In the genomic region with DNA sequence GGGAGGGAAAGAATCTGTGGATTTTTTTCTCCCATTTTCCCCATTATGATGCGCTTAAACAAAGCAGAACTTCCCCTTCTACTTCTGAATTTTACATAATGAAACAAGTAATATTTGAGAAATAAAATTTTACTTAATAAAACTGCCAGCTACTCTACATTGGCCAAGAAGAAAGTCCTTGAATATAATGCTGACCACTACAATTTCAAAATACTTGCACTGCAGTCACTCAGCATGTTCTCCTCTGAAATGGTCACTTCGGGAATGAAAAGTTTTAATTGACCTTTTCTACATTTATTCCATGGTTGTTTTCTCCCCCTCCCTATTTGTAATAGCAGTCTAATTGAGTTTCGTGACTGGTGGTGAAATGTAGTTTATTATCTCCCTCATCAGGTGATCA, we compare ENCODE assay signal across 25 cellular contexts. TPM values are rescaled to one million over a fixed set of nuclear protein-coding genes. Genes with fewer than 3 reads are reported as not detected.
DNase-seq lines count a peak whose midpoint lies in the region; ATAC-seq, FAIRE-seq and TF ChIP-seq lines count a peak whose summit lies in the region.
"Had no signal": no experiment of that assay in that cellular context is flagged by ENCODE, and none has a peak within 500 bp of the region (broad histone marks: within the 10 kb centered on the region; RNA-seq: fewer than 3 reads in every experiment).

No MANE protein-coding gene starts in this region.

- no peak overlapping the region for H3K14ac ChIP-seq in IMR-90 (replicated peaks; ENCODE audit: low read depth, low read length)

- no peak for TF ChIP-seq RAD21 in IMR-90 (IDR thresholded peaks at IDR 0.05; ENCODE audit: low read length)

- H4K5ac ChIP-seq in IMR-90 (ENCODE audit: low read depth, low read length), result no peak overlapping the region

- H3K18ac ChIP-seq in IMR-90 (ENCODE audit: low read depth, low read length), result no peak overlapping the region

- no peak overlapping the region for H3K4me3 ChIP-seq in IMR-90 (ENCODE audit: insufficient read depth, low read depth, low read length)
- H3K4me3 ChIP-seq in iPS-18a (ENCODE audit: low read length), result no peak overlapping the region
- no peak overlapping the region for H3K4me3 ChIP-seq in rectal smooth muscle tissue (ENCODE audit: low read length)
- H3K4me3 ChIP-seq: GM23248, SJSA1 had no signal

- no peak overlapping the region for H3K4ac ChIP-seq in IMR-90 (ENCODE audit: low read depth, low read length)

- CTCF ChIA-PET in IMR-90 (lab: Yijun Ruan, JAX), result no interaction called here

- intact Hi-C loops in IMR-90 (cut with micrococcal nuclease), result no loop called here

- no peak for TF ChIP-seq POLR2A in H54 (IDR thresholded peaks at IDR 0.05; ENCODE audit: low read depth, low read length)
- no peak for TF ChIP-seq POLR2A in IMR-90 (IDR thresholded peaks at IDR 0.05; ENCODE audit: low read depth, low read length)

- H3K23ac ChIP-seq in IMR-90 (ENCODE audit: low read depth, low read length), result no peak overlapping the region

- POLR2A ChIA-PET in IMR-90 (lab: Charles Lee; ENCODE audit: unreplicated experiment), result no interaction called here

- in situ Hi-C loops in IMR-90 (cut with MboI; ENCODE audit: low sequenced_read_pairs), result no loop called here

- H2AK5ac ChIP-seq in IMR-90 (ENCODE audit: low read depth, low read length), result no peak overlapping the region

- no peaks in the 10 kb centered on the region for H3K27me3 ChIP-seq in IMR-90 (ENCODE audit: control insufficient read depth, insufficient read depth, low read length)
- no peaks in the 10 kb centered on the region for H3K27me3 ChIP-seq in iPS-18a (ENCODE audit: control insufficient read depth, insufficient read depth, low read length)
- no peaks in the 10 kb centered on the region for H3K27me3 ChIP-seq in rectal smooth muscle tissue (ENCODE audit: control insufficient read depth, insufficient read depth, low read length)
- H3K27me3 ChIP-seq: SJSA1 had no signal

- WGBS in IMR-90 (ENCODE audit: extremely low coverage in 2 of 2, insufficient read length in 1 of 2), 2 experiments, result no CpG with 5 or more reads among the region's 3 CpGs

- H2BK20ac ChIP-seq in IMR-90 (ENCODE audit: low read depth, low read length), result no peak overlapping the region

- H2AK9ac ChIP-seq in IMR-90 (replicated peaks; ENCODE audit: low read depth, low read length, poor library complexity), result no peak overlapping the region

- H2BK120ac ChIP-seq in IMR-90 (ENCODE audit: low read depth, low read length), result no peak overlapping the region

- no peaks in the 10 kb centered on the region; the same call in 1 of the 2 replicates for H3K4me1 ChIP-seq in IMR-90 (ENCODE audit: control insufficient read depth, insufficient read depth, low read length)
- peaks cover 67% of the 10 kb centered on the region for H3K4me1 ChIP-seq in iPS-18a (ENCODE audit: control insufficient read depth, low read depth, low read length)
- no peaks in the 10 kb centered on the region for H3K4me1 ChIP-seq in rectal smooth muscle tissue (ENCODE audit: control insufficient read depth, insufficient read depth, low read length)
- H3K4me1 ChIP-seq: SJSA1 had no signal

- no peak overlapping the region for H4K8ac ChIP-seq in IMR-90 (ENCODE audit: low read depth in 2 of 2, low read length in 2 of 2)

- BruUV-seq in IMR-90 (replicated peaks; lab: Mats Ljungman, UMichigan), result no TSS peak

- H2BK5ac ChIP-seq in IMR-90 (ENCODE audit: low read depth, low read length, poor library complexity, severe bottlenecking), result no peak overlapping the region

- peak; percentile 23 for FAIRE-seq in H54 (lab: Jason Lieb, UNC)

- no peak overlapping the region for H3K9ac ChIP-seq in IMR-90 (ENCODE audit: low read depth, low read length)
- H3K9ac ChIP-seq in iPS-18a (ENCODE audit: low read length), result peak overlapping the region; percentile 16
- H3K9ac ChIP-seq in rectal smooth muscle tissue (ENCODE audit: low read length), result no peak overlapping the region
- H3K9ac ChIP-seq: GM23248 had no signal

- no peaks in the 10 kb centered on the region for H3K9me1 ChIP-seq in IMR-90 (ENCODE audit: insufficient read depth, low read length)

- H3K9me3 ChIP-seq in IMR-90 (ENCODE audit: control insufficient read depth, insufficient read depth, low read length) (no peaks in the 10 kb centered on the region), iPS-18a (ENCODE audit: control insufficient read depth, low read depth, low read length) (no peaks in the 10 kb centered on the region)
- H3K9me3 ChIP-seq: SJSA1 had no signal

- ATAC-seq in IMR-90 (ENCODE audit: low read depth) (no peak), GM21515 (IDR thresholded peaks at IDR 0.05; ENCODE audit: unreplicated experiment) (no peak)

- H4K91ac ChIP-seq in IMR-90 (ENCODE audit: insufficient read depth, low read depth, low read length), result no peak overlapping the region

- TF ChIP-seq CTCF in IMR-90 (conservative IDR thresholded peaks at IDR 0.05; ENCODE audit: low read depth, low read length), result no peak

- H3K36me3 ChIP-seq in IMR-90 (ENCODE audit: control insufficient read depth, insufficient read depth, low read length) (peaks cover 3% of the 10 kb centered on the region), iPS-18a (ENCODE audit: control insufficient read depth, low read depth, low read length) (no peaks in the 10 kb centered on the region), rectal smooth muscle tissue (ENCODE audit: control insufficient read depth, insufficient read depth, low read length) (no peaks in the 10 kb centered on the region)

- H4K20me1 ChIP-seq in IMR-90 (ENCODE audit: insufficient read depth, low read length), result peaks cover 4% of the 10 kb centered on the region; the same call in 1 of the 2 replicates

- H3K4me2 ChIP-seq in IMR-90 (ENCODE audit: low read depth, low read length), result no peak overlapping the region

- no peak overlapping the region for H2BK15ac ChIP-seq in IMR-90 (ENCODE audit: low read depth, low read length)

- H3K79me1 ChIP-seq in IMR-90 (ENCODE audit: low read depth in 1 of 2, low read length in 2 of 2), result peaks cover 11 to 21% of the 10 kb centered on the region in 2 experiments

- H3K27ac ChIP-seq in IMR-90 (ENCODE audit: insufficient read depth, low read length) (no peak overlapping the region), iPS-18a (ENCODE audit: low read length) (no peak overlapping the region), rectal smooth muscle tissue (ENCODE audit: low read depth, low read length) (peak overlapping the region; percentile 25)
- H3K27ac ChIP-seq: GM23248, HL-60, SJSA1 had no signal

- no peak overlapping the region for H3K56ac ChIP-seq in IMR-90 (ENCODE audit: extremely low read depth, insufficient read depth, low read length)

- no peak overlapping the region for H2AFZ ChIP-seq in IMR-90 (replicated peaks; ENCODE audit: low read length, poor library complexity)
- H2AFZ ChIP-seq: GM23248 had no signal

- DNase-seq in H54 (ENCODE audit: insufficient read length, low spot score) (no peak), IMR-90 (no peak), activated gamma-delta T cell treated with Interleukin-2 at 50 U/mL for 16 hours (no peak)
- DNase-seq in stimulated activated naive CD4-positive, alpha-beta T cell treated with Interleukin-2 at 50 U/mL for 16 hours (lab: John Stamatoyannopoulos, UW), result no peak
- DNase-seq: C1 segment of cervical spinal cord; CD4-positive, alpha-beta memory T cell; COR-L47; DMS53; GM23248; KBM-7; MV-4-11; NCI-H1105; NCI-H146; NCI-H1930; NCI-H446 treated with DMSO at 0.1 percent for 48 hours; NCI-H526; NCI-H82; Right ventricle myocardium superior; RPMI8226 had no signal

- dilution Hi-C loops in IMR-90 (cut with HindIII; ENCODE audit: low sequenced_read_pairs, unreplicated experiment), result no loop called here

TF ChIP-seq in IMR-90, 13 proteins besides CTCF, POLR2A, EP300 and RAD21:
- TF ChIP-seq MAFK (IDR thresholded peaks at IDR 0.05; ENCODE audit: low read depth, low read length) (peak; percentile 55), FOS (IDR thresholded peaks at IDR 0.05; ENCODE audit: low read depth, low read length) (no peak)

RNA-seq across cellular contexts. Expression of gene GLI3, which starts 23.9 kb away (rescaled TPM):
- 1.3 and 1.7 TPM in 2 replicates for total RNA-seq in IMR-90 (2012; rRNA removed)
- 3.9 TPM in 2 replicates for polyA plus RNA-seq in IMR-90 (2012; rRNA removed)
- 2.5 and 4.5 TPM in 2 replicates for polyA plus RNA-seq in IMR-90 (2012; cell fraction: cytosol; rRNA removed)
- 5.9 and 9.0 TPM in 2 replicates for polyA plus RNA-seq in IMR-90 (2012; cell fraction: nucleus; rRNA removed; ENCODE audit: low replicate concordance)
- total RNA-seq: G401 had no signal
